In genomic region chr1:103948526-103948925, GRCh38 we compare ENCODE assay signal across 11 cellular contexts.
DNase-seq lines count a peak whose midpoint lies in the region; ATAC-seq and TF ChIP-seq lines count a peak whose summit lies in the region.
"Had no signal": no experiment of that assay in that cellular context is flagged by ENCODE, and none has a peak within 500 bp of the region (broad histone marks: within the 10 kb centered on the region; RNA-seq: fewer than 3 reads in every experiment).

No MANE protein-coding gene starts in this region.

- H3F3A ChIP-seq in DOHH2 (ENCODE audit: control insufficient read depth, insufficient read depth), result no peaks in the 10 kb centered on the region

- TF ChIP-seq CTCF in DOHH2 (IDR thresholded peaks at IDR 0.05; ENCODE audit: low read depth, low read length, poor library complexity, severe bottlenecking), result peak; percentile 26
- TF ChIP-seq CTCF in KMS-11 (conservative IDR thresholded peaks at IDR 0.05; ENCODE audit: low read depth, low read length), result peak; percentile 43; the same call in 1 of the 2 replicates

- no peaks in the 10 kb centered on the region for H3K36me3 Mint-ChIP-seq in activated T-cell treated with anti-CD3 and anti-CD28 coated beads, Interleukin-2, amount 50 U/mL, for 4 hours (ENCODE audit: insufficient read depth)

- H4K20me1 ChIP-seq in DOHH2 (ENCODE audit: control insufficient read depth, insufficient read depth, low read depth, low read length) (no peaks in the 10 kb centered on the region), KMS-11 (ENCODE audit: insufficient read depth) (no peaks in the 10 kb centered on the region)

- H3K27ac ChIP-seq in DOHH2 (ENCODE audit: low read depth, low read length), result no peak overlapping the region
- no peak overlapping the region for H3K27ac ChIP-seq in KMS-11

- no peak overlapping the region for H3K4me3 ChIP-seq in DOHH2 (ENCODE audit: low read length)
- H3K4me3 ChIP-seq in KMS-11 (IDR thresholded peaks at IDR 0.05; ENCODE audit: insufficient read depth, low read depth, low read length), result no peak overlapping the region

- H3K9ac ChIP-seq in KMS-11, result no peak overlapping the region

- TF ChIP-seq POLR2A in erythroblast (IDR thresholded peaks at IDR 0.05; ENCODE audit: low read length), result no peak

- peaks cover 5% of the 10 kb centered on the region for H3K9me3 Mint-ChIP-seq in activated T-cell treated with anti-CD3 and anti-CD28 coated beads, Interleukin-2, amount 50 U/mL, for 4 hours

- H3K4me2 ChIP-seq in DOHH2 (ENCODE audit: low read length) (no peak overlapping the region), KMS-11 (no peak overlapping the region)

- H2AFZ ChIP-seq in KMS-11 (ENCODE audit: low read depth), result no peak overlapping the region

- H3K9me2 ChIP-seq in DOHH2 (replicated peaks; ENCODE audit: control insufficient read depth, low read length), result no peaks in the 10 kb centered on the region

- H3K79me2 ChIP-seq in DOHH2 (ENCODE audit: control insufficient read depth, low read length) (no peaks in the 10 kb centered on the region), KMS-11 (ENCODE audit: insufficient read depth, low read depth) (no peaks in the 10 kb centered on the region)

- no peaks in the 10 kb centered on the region for H3K4me1 ChIP-seq in DOHH2 (ENCODE audit: control insufficient read depth, low read length)
- H3K4me1 ChIP-seq in KMS-11 (ENCODE audit: low read depth, poor library complexity, severe bottlenecking), result no peaks in the 10 kb centered on the region

- no peaks in the 10 kb centered on the region for H3K9me3 ChIP-seq in DOHH2 (ENCODE audit: control insufficient read depth, insufficient read depth, low read length)

- H3K36me3 ChIP-seq in DOHH2 (ENCODE audit: control insufficient read depth, low read length) (no peaks in the 10 kb centered on the region), KMS-11 (ENCODE audit: insufficient read depth) (no peaks in the 10 kb centered on the region)

- H3K27me3 Mint-ChIP-seq in activated T-cell treated with anti-CD3 and anti-CD28 coated beads, Interleukin-2, amount 50 U/mL, for 4 hours (ENCODE audit: low read depth), result no peaks in the 10 kb centered on the region

- H3K27me3 ChIP-seq in DOHH2 (ENCODE audit: control insufficient read depth, low read length) (no peaks in the 10 kb centered on the region), KMS-11 (ENCODE audit: insufficient read depth, low read depth) (no peaks in the 10 kb centered on the region)

- ATAC-seq in activated T-cell treated with anti-CD3 and anti-CD28 coated beads, Interleukin-2, amount 50 U/mL, for 4 hours, result no peak
- ATAC-seq in GM19395 (IDR thresholded peaks at IDR 0.05; ENCODE audit: unreplicated experiment), result no peak

- no peaks in the 10 kb centered on the region for H3K4me1 Mint-ChIP-seq in activated T-cell treated with anti-CD3 and anti-CD28 coated beads, Interleukin-2, amount 50 U/mL, for 4 hours (ENCODE audit: low read depth)

- no peak overlapping the region for H3K4me3 Mint-ChIP-seq in activated T-cell treated with anti-CD3 and anti-CD28 coated beads, Interleukin-2, amount 50 U/mL, for 4 hours

- peak; percentile 1 for DNase-seq in SW480 (ENCODE audit: low spot score)
- DNase-seq in medulla oblongata (ENCODE audit: extremely low spot score), result peak; percentile 4
- no peak for DNase-seq in activated T-cell treated with anti-CD3 and anti-CD28 coated beads, Interleukin-2, amount 50 U/mL, for 4 hours
- DNase-seq in NCI-H1436 treated with DMSO at 0.1 percent for 48 hours (lab: John Stamatoyannopoulos, UW), result no peak
- DNase-seq in erythroblast (lab: John Stamatoyannopoulos, UW), result no peak
- DNase-seq: activated CD4-positive, CD25-positive, alpha-beta regulatory T cell treated with anti-CD3 and anti-CD28 coated beads, Interleukin-2, amount 50 U/mL, for 72 hours; activated naive CD4-positive, alpha-beta T cell treated with anti-CD3 and anti-CD28 coated beads, Interleukin-2, amount 50 U/mL, for 16 hours; nucleus accumbens had no signal

Comparison
In these comparisons a context has a peak if more than half of its experiments do, and no peak if none do; other contexts are left out.
1. DNase-seq: peak in SW480 (single experiment) and medulla oblongata (single experiment); none in activated T-cell treated with anti-CD3 and anti-CD28 coated beads, Interleukin-2, amount 50 U/mL, for 4 hours (single experiment), NCI-H1436 treated with DMSO at 0.1 percent for 48 hours (single experiment) and erythroblast (0 of 2).